Comparison of ENCODE assay signal across 25 cellular contexts in genomic region chr13:110922506-110922905, GRCh38.
"Had no signal": no experiment of that assay in that cellular context is flagged by ENCODE, and none has a peak within 500 bp of the region (broad histone marks: within the 10 kb centered on the region; RNA-seq: fewer than 3 reads in every experiment).

No MANE protein-coding gene starts in this region.

- H3K27ac Mint-ChIP-seq: activated B cell treated with CpG ODN at 0.5 μM for 24 hours; activated CD4-positive, alpha-beta T cell treated with anti-CD3 and anti-CD28 coated beads, Interleukin-2, amount 10 ng/mL, durations not matched to agents 24 days and 14 days; activated naive CD4-positive, alpha-beta T cell treated with anti-CD3 and anti-CD28 coated beads for 36 hours; activated naive CD8-positive, alpha-beta T cell; T-helper 1 cell treated with Interleukin-12 subunit alpha and Interleukin-12 subunit beta and Interleukin-4 antibody, amounts not matched to agents 30 μg/mL and 1 μg/mL, for 36 hours had no signal

- H3K9me3 ChIP-seq: MG63, SJCRH30 had no signal

- H3K4me3 Mint-ChIP-seq: activated B cell treated with CpG ODN at 0.5 μM for 24 hours; activated CD4-positive, alpha-beta T cell treated with anti-CD3 and anti-CD28 coated beads, Interleukin-2, amount 10 ng/mL, durations not matched to agents 24 days and 14 days; activated naive CD4-positive, alpha-beta T cell treated with anti-CD3 and anti-CD28 coated beads for 36 hours; activated naive CD8-positive, alpha-beta T cell; T-helper 1 cell treated with Interleukin-12 subunit alpha and Interleukin-12 subunit beta and Interleukin-4 antibody, amounts not matched to agents 30 μg/mL and 1 μg/mL, for 36 hours had no signal

- H3K36me3 Mint-ChIP-seq: activated naive CD8-positive, alpha-beta T cell had no signal

- DNase-seq: activated B cell treated with CpG ODN at 0.5 μM for 24 hours; activated CD4-positive, alpha-beta T cell treated with anti-CD3 and anti-CD28 coated beads for 1 hour; activated CD4-positive, alpha-beta T cell treated with anti-CD3 and anti-CD28 coated beads, Interleukin-2, amount 10 ng/mL, durations not matched to agents 24 days and 14 days; activated CD4-positive, alpha-beta T cell treated with anti-CD3 and anti-CD28 coated beads, Interleukin-2, amount 50 U/mL, for 48 hours; activated CD8-positive, alpha-beta memory T cell treated with anti-CD3 and anti-CD28 coated beads for 24 hours; activated gamma-delta T cell; activated naive CD4-positive, alpha-beta T cell treated with anti-CD3 and anti-CD28 coated beads for 36 hours; activated T-cell treated with anti-CD3 and anti-CD28 coated beads, Interleukin-2, amount 50 U/mL, for 48 hours; brain microvascular endothelial cell; MG63; MV-4-11; NCI-H1092 treated with DMSO at 0.1 percent for 48 hours; NCI-H1417 treated with DMSO at 0.1 percent for 48 hours; NCI-H1694 treated with DMSO at 0.1 percent for 48 hours; NCI-H2029 treated with DMSO at 0.1 percent for 48 hours; NCI-H345; NCI-H510A; NCI-H526 treated with DMSO at 0.1 percent for 48 hours; RPMI8226; SJCRH30 had no signal

- H3K27ac ChIP-seq: brain microvascular endothelial cell, cardiac muscle cell, SJCRH30 had no signal

- H3K36me3 ChIP-seq: brain microvascular endothelial cell, cardiac muscle cell, MG63, SJCRH30 had no signal

- H3K27me3 ChIP-seq: cardiac muscle cell, SJCRH30 had no signal

- H3K9me3 Mint-ChIP-seq: activated B cell treated with CpG ODN at 0.5 μM for 24 hours; activated CD4-positive, alpha-beta T cell treated with anti-CD3 and anti-CD28 coated beads, Interleukin-2, amount 10 ng/mL, durations not matched to agents 24 days and 14 days; activated naive CD4-positive, alpha-beta T cell treated with anti-CD3 and anti-CD28 coated beads for 36 hours; activated T-helper 17 cell treated with anti-CD3 and anti-CD28 coated beads, Interleukin-2, amount 50 U/mL, for 72 hours; T-helper 1 cell treated with Interleukin-12 subunit alpha and Interleukin-12 subunit beta and Interleukin-4 antibody, amounts not matched to agents 30 μg/mL and 1 μg/mL, for 36 hours had no signal

- ATAC-seq: activated T-helper 17 cell treated with anti-CD3 and anti-CD28 coated beads, Interleukin-2, amount 50 U/mL, for 72 hours; Right ventricle myocardium inferior had no signal

- H3K4me3 ChIP-seq: cardiac muscle cell, MG63, SJCRH30 had no signal

- H3K4me1 ChIP-seq: SJCRH30 had no signal
